12 cellular contexts compared by ENCODE assay signal in genomic region chr2:121722479-121722878, GRCh38.
A peak's percentile ranks its signal among the peaks of the same experiment; 100 is the strongest.
DNase-seq lines count a peak whose midpoint lies in the region; ATAC-seq, FAIRE-seq and TF ChIP-seq lines count a peak whose summit lies in the region.
"Had no signal": no experiment of that assay in that cellular context is flagged by ENCODE, and none has a peak within 500 bp of the region (broad histone marks: within the 10 kb centered on the region; RNA-seq: fewer than 3 reads in every experiment).

No MANE protein-coding gene starts in this region.

- no peaks in the 10 kb centered on the region for H3K9me3 Mint-ChIP-seq in activated naive CD8-positive, alpha-beta T cell (ENCODE audit: low read depth)
- H3K9me3 Mint-ChIP-seq: central memory CD8-positive, alpha-beta T cell; immature natural killer cell had no signal

- TF ChIP-seq CTCF in AG10803 (conservative IDR thresholded peaks at IDR 0.05; ENCODE audit: low read length), result 0 out of 2 replicates have a peak, but pooled peaks have one; percentile 14

- FAIRE-seq in H54 (lab: Jason Lieb, UNC), result peak; percentile 91

- peaks cover 5% of the 10 kb centered on the region for H3K4me1 Mint-ChIP-seq in activated naive CD8-positive, alpha-beta T cell (ENCODE audit: low read depth)

- H3K27ac Mint-ChIP-seq in activated naive CD8-positive, alpha-beta T cell, result peak overlapping the region; percentile 3

- TF ChIP-seq POLR2A in H54 (IDR thresholded peaks at IDR 0.05; ENCODE audit: low read depth, low read length), result no peak

- peaks cover 4% of the 10 kb centered on the region for H3K36me3 Mint-ChIP-seq in activated naive CD8-positive, alpha-beta T cell

- ATAC-seq in GM19023 (IDR thresholded peaks at IDR 0.05; ENCODE audit: unreplicated experiment) (no peak), HG03025 (IDR thresholded peaks at IDR 0.05; ENCODE audit: low FRiP score, unreplicated experiment) (no peak)

- H3K4me3 ChIP-seq in AG10803 (ENCODE audit: low read length), result no peak overlapping the region
- H3K4me3 ChIP-seq: skin epidermis had no signal

- no peaks in the 10 kb centered on the region for H3K27me3 Mint-ChIP-seq in activated naive CD8-positive, alpha-beta T cell
- H3K27me3 Mint-ChIP-seq: central memory CD8-positive, alpha-beta T cell had no signal

- DNase-seq in AG10803 (ENCODE audit: low read depth) (peak; percentile 63), H54 (ENCODE audit: insufficient read length, low spot score) (peak; percentile 67), iris pigment epithelial cell (ENCODE audit: low read depth) (peak; percentile 91), epidermal melanocyte (ENCODE audit: insufficient read length, low spot score) (no peak), COLO668 (lab: John Stamatoyannopoulos, UW; ENCODE audit: unreplicated experiment) (no peak)
- DNase-seq: immature natural killer cell, NCI-H2227 treated with DMSO at 0.1 percent for 48 hours had no signal

- H3K4me3 Mint-ChIP-seq in activated naive CD8-positive, alpha-beta T cell, result no peak overlapping the region
- H3K4me3 Mint-ChIP-seq: central memory CD8-positive, alpha-beta T cell; immature natural killer cell had no signal

Comparison
In these comparisons a context has a peak if more than half of its experiments do, and no peak if none do; other contexts are left out.
1. DNase-seq: peak in AG10803 (single experiment), H54 (single experiment) and iris pigment epithelial cell (single experiment); none in epidermal melanocyte (single experiment) and COLO668 (single experiment).